In genomic region chr6:49698538-49699205, GRCh38 we compare ENCODE assay signal across 1 cellular context.
TF ChIP-seq lines count a peak whose summit lies in the region.

No MANE protein-coding gene starts in this region.

TF ChIP-seq in K562, 482 proteins besides CTCF, POLR2A, EP300 and RAD21 (continued from another document):
- TF ChIP-seq, protein P1, sequence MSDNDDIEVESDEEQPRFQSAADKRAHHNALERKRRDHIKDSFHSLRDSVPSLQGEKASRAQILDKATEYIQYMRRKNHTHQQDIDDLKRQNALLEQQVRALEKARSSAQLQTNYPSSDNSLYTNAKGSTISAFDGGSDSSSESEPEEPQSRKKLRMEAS (CRISPR knock-in tag; IDR thresholded peaks at IDR 0.05): no peak
- TF ChIP-seq SMARCA4 (IDR thresholded peaks at IDR 0.05) (0 out of 2 replicates have a peak, but pooled peaks have one; percentile 44), SMARCE1 (IDR thresholded peaks at IDR 0.05) (0 out of 2 replicates have a peak, but pooled peaks have one; percentile 20), SMAD1 (IDR thresholded peaks at IDR 0.05; ENCODE audit: low read depth, low read length, partially characterized antibody) (no peak), MEIS2 (IDR thresholded peaks at IDR 0.05; ENCODE audit: partially characterized antibody) (peak; percentile 57)
